In the genomic region with DNA sequence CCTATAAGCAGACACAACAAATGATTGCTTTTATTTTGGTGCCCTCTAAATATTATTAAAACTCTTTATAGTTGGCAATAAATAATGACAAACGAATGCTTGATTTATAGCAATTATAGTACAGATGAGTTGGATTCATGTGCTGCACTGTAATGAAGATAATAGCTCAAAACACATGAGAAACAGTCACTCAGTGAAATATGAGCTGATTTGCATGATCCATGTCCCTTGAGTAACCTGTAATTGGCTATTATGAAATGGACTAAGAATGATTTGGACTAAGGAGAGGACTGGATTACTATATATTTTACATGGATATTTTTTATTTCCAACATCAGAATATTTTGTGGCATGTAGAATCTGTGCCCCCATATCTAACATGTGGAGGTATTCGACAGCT, we compare ENCODE assay signal across 17 cellular contexts.
DNase-seq lines count a peak whose midpoint lies in the region; ATAC-seq and TF ChIP-seq lines count a peak whose summit lies in the region.
"Had no signal": no experiment of that assay in that cellular context is flagged by ENCODE, and none has a peak within 500 bp of the region (broad histone marks: within the 10 kb centered on the region; RNA-seq: fewer than 3 reads in every experiment).

No MANE protein-coding gene starts in this region.

- H3K4me1 ChIP-seq in gastroesophageal sphincter, result peaks cover 0 to 6% (median 0%) of the 10 kb centered on the region in 3 donors
- H3K4me1 ChIP-seq: Caco-2, HAP-1 had no signal

- DNase-seq in AG09319 (ENCODE audit: extremely low read depth, low read depth), result peak; percentile 57
- DNase-seq in LHCN-M2 (ENCODE audit: low read depth), result peak; percentile 29
- DNase-seq in NCI-H2171 treated with DMSO at 0.1 percent for 48 hours (lab: John Stamatoyannopoulos, UW), result peak; percentile 36
- peak; percentile 43 for DNase-seq in fibroblast of gingiva (ENCODE audit: low read depth)
- DNase-seq in NCI-H1092 treated with DMSO at 0.1 percent for 48 hours (lab: John Stamatoyannopoulos, UW), result no peak
- DNase-seq in GM13977 (ENCODE audit: low spot score), result no peak
- DNase-seq: ACHN; AML-193; Caco-2; CD4-positive, alpha-beta T cell; GDM1; GM23248 had no signal

- no peak for TF ChIP-seq POLR2A in gastroesophageal sphincter (IDR thresholded peaks at IDR 0.05)

- TF ChIP-seq CTCF in AG09319 (IDR thresholded peaks at IDR 0.05; ENCODE audit: low read depth, low read length) (no peak), gastroesophageal sphincter (IDR thresholded peaks at IDR 0.05) (no peak), GM13977 (IDR thresholded peaks at IDR 0.05; ENCODE audit: extremely low read depth, insufficient read depth, missing control alignments) (no peak)

- H3K27ac ChIP-seq in gastroesophageal sphincter, result no peak overlapping the region
- H3K27ac ChIP-seq: C4-2B, GM23248 had no signal

- in situ Hi-C loops in GM13977 (cut with MboI; ENCODE audit: low pct_unique_long_range_greater_than_20kb, low sequenced_read_pairs, unreplicated experiment), result no loop called here

- ATAC-seq in gastroesophageal sphincter (no peak), GM19455 (IDR thresholded peaks at IDR 0.05; ENCODE audit: unreplicated experiment) (no peak)
- ATAC-seq: HepG2 had no signal

- WGBS in gastroesophageal sphincter (ENCODE audit: low coverage in 1 of 2), 2 donors, result 90 to 96% methylated on average over 2 of the region's 2 CpGs

- no peaks in the 10 kb centered on the region for H3K27me3 ChIP-seq in gastroesophageal sphincter

- H3K9me3 ChIP-seq in gastroesophageal sphincter, result no peaks in the 10 kb centered on the region
- H3K9me3 ChIP-seq: Caco-2, HAP-1 had no signal

- H3K36me3 ChIP-seq in gastroesophageal sphincter, result no peaks in the 10 kb centered on the region
- H3K36me3 ChIP-seq: HAP-1 had no signal

- no peak overlapping the region for H3K4me3 ChIP-seq in gastroesophageal sphincter
- H3K4me3 ChIP-seq: GM23248, HAP-1 had no signal

- TF ChIP-seq EP300 in gastroesophageal sphincter (IDR thresholded peaks at IDR 0.05), result no peak

Comparison
In these comparisons a context has a peak if more than half of its experiments do, and no peak if none do; other contexts are left out.
1. DNase-seq: peak in AG09319 (single experiment), LHCN-M2 (single experiment), NCI-H2171 treated with DMSO at 0.1 percent for 48 hours (single experiment) and fibroblast of gingiva (single experiment); none in NCI-H1092 treated with DMSO at 0.1 percent for 48 hours (single experiment) and GM13977 (single experiment).